Comparison of ENCODE assay signal across 33 cellular contexts in the genomic region with DNA sequence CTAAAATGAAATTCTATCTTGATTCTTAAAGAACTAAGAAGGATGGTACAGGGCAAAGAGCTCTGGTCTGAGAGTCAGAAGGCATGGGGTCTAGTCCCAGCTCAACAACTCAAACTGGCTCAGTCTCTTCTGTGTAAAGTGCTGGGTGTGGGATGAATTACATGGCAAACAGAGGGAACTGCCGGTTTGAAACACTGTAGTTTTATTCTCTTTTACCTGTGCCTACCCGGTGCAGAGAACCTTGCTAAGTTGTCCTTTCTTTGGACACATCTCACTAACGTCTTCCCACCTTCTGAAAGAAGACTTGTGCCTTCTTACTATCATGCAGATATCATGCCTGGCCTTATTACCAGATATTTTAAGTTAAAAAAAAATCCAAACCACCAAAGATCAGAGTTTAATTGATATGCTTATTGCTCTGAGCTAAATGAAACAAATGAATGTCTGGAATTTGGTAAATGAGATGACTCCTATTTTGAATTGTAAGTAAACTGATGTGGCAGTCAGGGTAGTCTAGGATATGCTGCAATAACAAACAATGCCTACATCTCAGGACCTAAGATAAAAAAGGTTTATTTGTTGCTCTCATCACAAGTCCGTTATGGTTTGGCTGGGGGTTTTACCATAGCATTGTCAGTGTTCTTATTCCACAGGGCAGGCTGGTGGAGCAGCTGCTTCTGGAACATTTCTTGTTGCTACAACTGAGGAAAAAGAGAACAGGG. TPM values are rescaled to one million over a fixed set of nuclear protein-coding genes. Genes with fewer than 3 reads are reported as not detected.
"Had no signal": no experiment of that assay in that cellular context is flagged by ENCODE, and none has a peak within 500 bp of the region (broad histone marks: within the 10 kb centered on the region; RNA-seq: fewer than 3 reads in every experiment).

No MANE protein-coding gene starts in this region.

- H3K27ac ChIP-seq: brain microvascular endothelial cell, esophagus muscularis mucosa, foreskin keratinocyte, gastrocnemius medialis, heart left ventricle had no signal

- H3K4me1 ChIP-seq: foreskin keratinocyte, gastrocnemius medialis had no signal

- H3K9me3 ChIP-seq: esophagus muscularis mucosa, gastrocnemius medialis, heart left ventricle had no signal

- H3K27me3 Mint-ChIP-seq: activated CD4-positive, alpha-beta memory T cell treated with anti-CD3 and anti-CD28 coated beads for 36 hours; activated CD4-positive, alpha-beta T cell treated with anti-CD3 and anti-CD28 coated beads for 36 hours; activated CD4-positive, alpha-beta T cell treated with anti-CD3 and anti-CD28 coated beads, Interleukin-2, amount 10 ng/mL, durations not matched to agents 24 days and 14 days; activated CD8-positive, alpha-beta memory T cell treated with anti-CD3 and anti-CD28 coated beads, Interleukin-2, amount 10 ng/mL, durations not matched to agents 7 days and 5 days; activated naive CD8-positive, alpha-beta T cell; effector memory CD8-positive, alpha-beta T cell; T-helper 17 cell had no signal

- FAIRE-seq: astrocyte, colon had no signal

- H3K27ac Mint-ChIP-seq: activated CD4-positive, alpha-beta memory T cell treated with anti-CD3 and anti-CD28 coated beads for 36 hours; activated CD4-positive, alpha-beta T cell treated with anti-CD3 and anti-CD28 coated beads for 36 hours; activated CD4-positive, alpha-beta T cell treated with anti-CD3 and anti-CD28 coated beads, Interleukin-2, amount 10 ng/mL, durations not matched to agents 24 days and 14 days; activated CD8-positive, alpha-beta memory T cell treated with anti-CD3 and anti-CD28 coated beads, Interleukin-2, amount 10 ng/mL, durations not matched to agents 7 days and 5 days; activated CD8-positive, alpha-beta T cell treated with anti-CD3 and anti-CD28 coated beads, Interleukin-2, amount 10 ng/mL, durations not matched to agents 7 days and 5 days; activated naive CD8-positive, alpha-beta T cell; effector memory CD8-positive, alpha-beta T cell; T-helper 17 cell; T-helper 2 cell treated with Interferon-gamma antibody and Interleukin-4, amounts not matched to agents 5 μg/mL and 100 μg/mL, for 36 hours had no signal

- DNase-seq: activated CD4-positive, alpha-beta memory T cell treated with anti-CD3 and anti-CD28 coated beads for 36 hours; activated CD4-positive, alpha-beta T cell treated with anti-CD3 and anti-CD28 coated beads for 36 hours; activated CD4-positive, alpha-beta T cell treated with anti-CD3 and anti-CD28 coated beads, Interleukin-2, amount 10 ng/mL, durations not matched to agents 24 days and 14 days; activated CD4-positive, CD25-positive, alpha-beta regulatory T cell; activated CD4-positive, CD25-positive, alpha-beta regulatory T cell treated with anti-CD3 and anti-CD28 coated beads, Interleukin-2, amount 50 U/mL, for 72 hours; activated CD8-positive, alpha-beta memory T cell treated with anti-CD3 and anti-CD28 coated beads, Interleukin-2, amount 10 ng/mL, durations not matched to agents 7 days and 5 days; activated CD8-positive, alpha-beta memory T cell treated with anti-CD3 and anti-CD28 coated beads, Interleukin-2, amount 50 U/mL, for 4 hours; activated CD8-positive, alpha-beta T cell treated with anti-CD3 and anti-CD28 coated beads, Interleukin-2, amount 10 ng/mL, durations not matched to agents 7 days and 5 days; activated gamma-delta T cell; activated naive CD4-positive, alpha-beta T cell; activated naive CD4-positive, alpha-beta T cell treated with anti-CD3 and anti-CD28 coated beads, Interleukin-2, amount 50 U/mL, for 16 hours; activated T-cell treated with anti-CD3 and anti-CD28 coated beads, Interleukin-2, amount 50 U/mL, for 1 hour; activated T-cell treated with anti-CD3 and anti-CD28 coated beads, Interleukin-2, amount 50 U/mL, for 48 hours; amniotic stem cell; anterior cingulate cortex; brain microvascular endothelial cell; caudate nucleus; cortex of kidney; dermis blood vessel endothelial cell; effector CD4-positive, alpha-beta T cell; effector memory CD8-positive, alpha-beta T cell; foreskin keratinocyte; gastrocnemius medialis; glutamatergic neuron; heart left ventricle; T-helper 17 cell; T1000 had no signal

- H3K4me3 Mint-ChIP-seq: activated CD4-positive, alpha-beta memory T cell treated with anti-CD3 and anti-CD28 coated beads for 36 hours; activated CD4-positive, alpha-beta T cell treated with anti-CD3 and anti-CD28 coated beads for 36 hours; activated CD4-positive, alpha-beta T cell treated with anti-CD3 and anti-CD28 coated beads, Interleukin-2, amount 10 ng/mL, durations not matched to agents 24 days and 14 days; activated CD8-positive, alpha-beta memory T cell treated with anti-CD3 and anti-CD28 coated beads, Interleukin-2, amount 10 ng/mL, durations not matched to agents 7 days and 5 days; activated CD8-positive, alpha-beta T cell treated with anti-CD3 and anti-CD28 coated beads, Interleukin-2, amount 10 ng/mL, durations not matched to agents 7 days and 5 days; activated naive CD8-positive, alpha-beta T cell; effector memory CD8-positive, alpha-beta T cell; T-helper 17 cell; T-helper 2 cell treated with Interferon-gamma antibody and Interleukin-4, amounts not matched to agents 5 μg/mL and 100 μg/mL, for 36 hours had no signal

- H3K27me3 ChIP-seq: brain microvascular endothelial cell, esophagus muscularis mucosa, foreskin keratinocyte, gastrocnemius medialis, heart left ventricle had no signal

- H3K4me3 ChIP-seq: esophagus muscularis mucosa, gastrocnemius medialis, heart left ventricle had no signal

- ATAC-seq: activated CD4-positive, alpha-beta T cell treated with anti-CD3 and anti-CD28 coated beads for 36 hours; activated CD8-positive, alpha-beta memory T cell treated with anti-CD3 and anti-CD28 coated beads, Interleukin-2, amount 10 ng/mL, durations not matched to agents 7 days and 5 days; activated CD8-positive, alpha-beta T cell treated with anti-CD3 and anti-CD28 coated beads, Interleukin-2, amount 10 ng/mL, durations not matched to agents 7 days and 5 days; effector memory CD8-positive, alpha-beta T cell; foreskin keratinocyte; gastrocnemius medialis; heart left ventricle; T-helper 17 cell had no signal

- H3K9me3 Mint-ChIP-seq: activated CD4-positive, alpha-beta memory T cell treated with anti-CD3 and anti-CD28 coated beads for 36 hours; activated CD4-positive, alpha-beta T cell treated with anti-CD3 and anti-CD28 coated beads, Interleukin-2, amount 10 ng/mL, durations not matched to agents 24 days and 14 days; effector memory CD8-positive, alpha-beta T cell; T-helper 2 cell treated with Interferon-gamma antibody and Interleukin-4, amounts not matched to agents 5 μg/mL and 100 μg/mL, for 36 hours had no signal

RNA-seq across cellular contexts. Expression of a gene that starts 12.5 kb away (rescaled TPM):
- total RNA-seq: activated CD4-positive, alpha-beta memory T cell treated with anti-CD3 and anti-CD28 coated beads for 36 hours; activated CD4-positive, alpha-beta T cell treated with anti-CD3 and anti-CD28 coated beads for 36 hours; activated CD4-positive, alpha-beta T cell treated with anti-CD3 and anti-CD28 coated beads, Interleukin-2, amount 10 ng/mL, durations not matched to agents 24 days and 14 days; activated CD8-positive, alpha-beta memory T cell treated with anti-CD3 and anti-CD28 coated beads for 36 hours; activated CD8-positive, alpha-beta memory T cell treated with anti-CD3 and anti-CD28 coated beads, Interleukin-2, amount 10 ng/mL, durations not matched to agents 7 days and 5 days; activated CD8-positive, alpha-beta T cell treated with anti-CD3 and anti-CD28 coated beads, Interleukin-2, amount 10 ng/mL, durations not matched to agents 7 days and 5 days; foreskin keratinocyte; T-helper 17 cell had no signal
